Comparison of ENCODE assay signal across 16 cellular contexts in the genomic region with DNA sequence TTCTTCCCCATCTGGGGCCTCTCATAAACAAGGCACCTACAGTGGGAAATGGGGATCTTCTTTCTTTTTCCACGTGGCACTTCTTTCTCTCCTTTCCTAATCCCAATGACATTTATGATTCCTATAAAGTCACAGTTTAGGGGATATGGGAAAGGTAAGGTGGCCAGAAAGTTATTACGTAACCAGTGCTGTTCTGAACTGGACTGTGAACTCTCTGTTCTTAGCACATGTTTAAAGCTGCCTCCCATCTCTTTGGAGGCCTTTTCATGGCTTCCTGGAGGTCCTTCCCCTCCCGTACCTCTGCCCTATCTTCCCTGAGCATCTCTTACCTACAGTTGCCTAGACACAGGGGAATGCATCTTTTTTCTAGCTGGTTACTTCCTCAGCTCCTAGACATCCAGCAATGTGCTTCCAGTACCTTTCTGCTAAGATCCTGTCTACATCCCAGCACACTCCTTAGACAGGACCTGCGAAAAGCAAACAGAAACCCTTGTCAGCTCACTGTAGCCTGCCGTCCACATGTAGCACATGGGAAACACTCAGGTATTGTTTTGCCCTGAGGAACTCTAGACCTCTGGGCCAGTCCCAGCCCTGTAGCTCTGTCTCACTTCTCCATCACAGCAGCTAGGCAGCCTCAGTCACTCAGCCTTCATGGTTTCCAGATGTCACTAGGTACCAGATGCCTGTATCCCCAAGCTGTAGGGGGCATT.
"Had no signal": no experiment of that assay in that cellular context is flagged by ENCODE, and none has a peak within 500 bp of the region (broad histone marks: within the 10 kb centered on the region; RNA-seq: fewer than 3 reads in every experiment).

No MANE protein-coding gene starts in this region.

- H3K27ac ChIP-seq: right atrium auricular region, SK-N-MC, tibial nerve had no signal

- H3K36me3 ChIP-seq: right atrium auricular region, tibial nerve had no signal

- H3K4me3 ChIP-seq: right atrium auricular region, SK-N-MC, tibial nerve had no signal

- ATAC-seq: activated CD4-positive, CD25-positive, alpha-beta regulatory T cell treated with anti-CD3 and anti-CD28 coated beads, Interleukin-2, amount 50 U/mL, for 24 hours; effector memory CD8-positive, alpha-beta T cell; left cardiac atrium; T-cell had no signal

- DNase-seq: activated naive CD4-positive, alpha-beta T cell; aorta; dermis blood vessel endothelial cell; effector memory CD8-positive, alpha-beta T cell; head of caudate nucleus; immature natural killer cell; left cardiac atrium; midbrain; posterior cingulate gyrus; substantia nigra; T-cell; T1000 had no signal

- H3K4me3 Mint-ChIP-seq: effector memory CD8-positive, alpha-beta T cell; immature natural killer cell; T-cell had no signal

- H3K9me3 Mint-ChIP-seq: effector memory CD8-positive, alpha-beta T cell; immature natural killer cell; T-cell had no signal

- H3K36me3 Mint-ChIP-seq: immature natural killer cell, T-cell had no signal

- H3K4me1 Mint-ChIP-seq: immature natural killer cell, T-cell had no signal

- H3K9me3 ChIP-seq: right atrium auricular region, tibial nerve had no signal

- H3K4me1 ChIP-seq: right atrium auricular region, tibial nerve had no signal

- H3K27me3 ChIP-seq: right atrium auricular region, tibial nerve had no signal

- H3K27ac Mint-ChIP-seq: effector memory CD8-positive, alpha-beta T cell; immature natural killer cell; T-cell had no signal
